12 cellular contexts compared by ENCODE assay signal in the genomic region with DNA sequence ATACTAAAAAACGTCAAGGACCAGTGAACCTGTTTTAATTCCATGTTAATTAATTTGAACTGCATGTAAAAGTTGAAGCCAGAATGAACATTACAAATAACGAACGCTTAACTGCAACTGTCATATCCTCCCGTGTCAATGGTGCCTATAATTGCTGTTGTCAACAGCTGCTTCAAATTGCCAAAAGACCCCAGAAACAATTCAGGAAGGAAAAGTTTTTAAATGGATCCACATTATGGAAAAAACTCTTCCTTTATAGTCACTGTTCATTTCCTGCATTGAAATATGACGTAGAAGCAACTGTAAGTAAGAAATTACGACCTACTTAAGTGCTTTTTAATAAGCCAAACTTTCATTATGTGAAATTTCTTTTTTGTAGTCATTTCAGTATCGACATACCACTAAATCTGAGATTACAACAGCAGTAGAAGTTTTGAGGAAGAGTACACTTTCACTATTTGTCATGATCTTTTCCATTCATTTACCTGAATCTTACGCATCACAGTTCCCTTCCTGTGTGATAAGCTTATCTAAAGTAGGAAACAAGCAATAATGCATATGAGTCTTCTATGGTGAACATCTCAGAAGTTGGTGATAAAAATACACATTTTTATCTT. TPM values are rescaled to one million over a fixed set of nuclear protein-coding genes. Genes with fewer than 3 reads are reported as not detected.
DNase-seq lines count a peak whose midpoint lies in the region; ATAC-seq and TF ChIP-seq lines count a peak whose summit lies in the region.
"Had no signal": no experiment of that assay in that cellular context is flagged by ENCODE, and none has a peak within 500 bp of the region (broad histone marks: within the 10 kb centered on the region; RNA-seq: fewer than 3 reads in every experiment).

No MANE protein-coding gene starts in this region.

- H3K79me1 ChIP-seq in mesendoderm (ENCODE audit: low read length), result no peaks in the 10 kb centered on the region

- no peak overlapping the region for H3K4me2 ChIP-seq in mesendoderm (ENCODE audit: low read length)

- H3K4ac ChIP-seq in mesendoderm (ENCODE audit: low read depth, low read length), result no peak overlapping the region

- H3K79me2 ChIP-seq in mesendoderm (ENCODE audit: control insufficient read depth, insufficient read depth, low read length), result no peaks in the 10 kb centered on the region

- H3K36me3 ChIP-seq in duodenal mucosa (ENCODE audit: control insufficient read depth in 1 of 2, insufficient read depth in 2 of 2, low read length in 2 of 2), result no peaks in the 10 kb centered on the region
- H3K36me3 ChIP-seq in mesendoderm (ENCODE audit: control insufficient read depth, insufficient read depth, low read length), result no peaks in the 10 kb centered on the region
- H3K36me3 ChIP-seq: cardiac muscle cell had no signal

- H3K4me3 ChIP-seq in duodenal mucosa (ENCODE audit: low read depth in 1 of 2, low read length in 2 of 2) (no peak overlapping the region), foreskin fibroblast (ENCODE audit: low read depth in 1 of 2, low read length in 2 of 2) (no peak overlapping the region), mesendoderm (ENCODE audit: low read length) (no peak overlapping the region)
- H3K4me3 ChIP-seq: cardiac muscle cell had no signal

- peak overlapping the region; percentile 10 for H3K27ac ChIP-seq in duodenal mucosa (ENCODE audit: low read depth, low read length)
- no peak overlapping the region for H3K27ac ChIP-seq in mesendoderm (ENCODE audit: low read depth, low read length)
- H3K27ac ChIP-seq: cardiac muscle cell had no signal

- H3K23ac ChIP-seq in mesendoderm (ENCODE audit: low read length), result no peak overlapping the region

- no peak for TF ChIP-seq CTCF in foreskin fibroblast (IDR thresholded peaks at IDR 0.05; ENCODE audit: low read depth, low read length)

- peak; percentile 90 for ATAC-seq in GM18511 (IDR thresholded peaks at IDR 0.05; ENCODE audit: unreplicated experiment)
- ATAC-seq in GM21423 (IDR thresholded peaks at IDR 0.05; ENCODE audit: unreplicated experiment), result peak; percentile 82
- peak; percentile 61 for ATAC-seq in HG03139 (IDR thresholded peaks at IDR 0.05; ENCODE audit: unreplicated experiment)

- no peak overlapping the region for H2BK15ac ChIP-seq in mesendoderm (replicated peaks; ENCODE audit: low read depth)

- DNase-seq in SKM-1 treated with dmso at 0.1 percent for 144 hours (lab: John Stamatoyannopoulos, UW; ENCODE audit: unreplicated experiment) (no peak), foreskin fibroblast (no peak), mesendoderm (no peak)
- no peak for DNase-seq in stimulated activated CD4-positive, alpha-beta T cell treated with anti-CD3 and anti-CD28 coated beads, Interleukin-2, amount 100 ng/mL, for 24 hours
- DNase-seq: DMS 273 treated with DMSO at 0.1 percent for 48 hours, hippocampal formation, NCI-H1694 treated with DMSO at 0.1 percent for 48 hours had no signal

- no peak overlapping the region for H2AK5ac ChIP-seq in mesendoderm (ENCODE audit: low read length)

- H3K9ac ChIP-seq in duodenal mucosa (ENCODE audit: low read depth in 1 of 2, low read length in 2 of 2), result no peak overlapping the region
- no peak overlapping the region for H3K9ac ChIP-seq in mesendoderm (ENCODE audit: low read length)

- no peak overlapping the region for H2BK120ac ChIP-seq in mesendoderm (ENCODE audit: low read depth, low read length)

- no peak overlapping the region for H3K56ac ChIP-seq in mesendoderm (ENCODE audit: low read length)

- no peak overlapping the region for H2BK5ac ChIP-seq in mesendoderm (ENCODE audit: low read length)

- H3K4me1 ChIP-seq in duodenal mucosa (ENCODE audit: control insufficient read depth in 1 of 2, insufficient read depth in 2 of 2, low read length in 2 of 2) (no peaks in the 10 kb centered on the region), mesendoderm (ENCODE audit: control insufficient read depth, low read depth, low read length) (no peaks in the 10 kb centered on the region)

- no peak overlapping the region for H4K5ac ChIP-seq in mesendoderm (ENCODE audit: low read length)

- H4K8ac ChIP-seq in mesendoderm (ENCODE audit: low read depth, low read length), result no peak overlapping the region

- H3K27me3 ChIP-seq in duodenal mucosa (ENCODE audit: control insufficient read depth in 1 of 2, insufficient read depth in 2 of 2, low read length in 2 of 2) (no peaks in the 10 kb centered on the region), mesendoderm (ENCODE audit: insufficient read depth, low read length, poor library complexity) (no peaks in the 10 kb centered on the region)
- H3K27me3 ChIP-seq: cardiac muscle cell had no signal

- no peak overlapping the region for H3K18ac ChIP-seq in mesendoderm (ENCODE audit: low read length)

- no CpG with 5 or more reads among the region's 8 CpGs for WGBS in mesendoderm (ENCODE audit: extremely low coverage, insufficient coverage, low lambda C conversion rate)

- H3K9me3 ChIP-seq in duodenal mucosa (ENCODE audit: control insufficient read depth in 1 of 2, low read length in 2 of 2), result no peaks in the 10 kb centered on the region

RNA-seq across cellular contexts. Expression of a gene that starts 37.8 kb away (rescaled TPM):
- polyA plus RNA-seq in mesendoderm (2013, experiment 1 of 2), result 0.60 TPM
- 0.25 TPM for polyA plus RNA-seq in mesendoderm (2013, experiment 2 of 2)
